ENCODE assay signal across 19 cellular contexts in the genomic region with DNA sequence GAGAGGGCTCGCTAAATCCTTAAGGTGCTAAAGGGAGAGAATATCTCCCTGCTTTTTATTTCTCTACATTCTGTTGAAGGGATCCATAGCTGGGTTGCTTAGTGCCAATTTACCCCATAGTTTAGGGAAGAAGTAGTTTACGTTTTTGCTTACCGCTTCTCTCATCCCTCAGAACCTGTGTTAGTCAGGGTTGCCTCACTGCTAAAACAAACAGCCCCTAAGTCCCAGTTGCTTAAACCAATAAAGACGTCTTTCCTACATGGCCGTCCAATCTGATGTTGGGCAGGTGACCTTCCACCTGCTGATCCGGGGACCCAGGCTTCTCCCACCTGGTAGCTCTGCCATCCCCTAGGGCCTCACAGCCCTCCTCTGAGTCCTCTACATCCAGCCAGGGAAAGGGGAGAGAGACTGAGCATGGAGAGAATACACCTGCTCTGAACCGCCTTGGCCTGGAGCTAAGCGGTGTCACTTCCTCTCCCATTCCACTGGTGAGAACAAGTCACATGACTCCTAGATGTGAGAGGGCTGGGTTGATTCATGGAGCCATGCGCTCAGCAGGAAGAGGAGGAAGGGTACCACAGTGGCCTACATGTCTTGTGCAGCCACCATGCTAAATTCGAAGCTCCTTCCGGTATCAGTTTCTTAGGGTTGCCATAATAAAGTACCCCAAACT. TPM values are rescaled to one million over a fixed set of nuclear protein-coding genes. Genes with fewer than 3 reads are reported as not detected.
DNase-seq lines count a peak whose midpoint lies in the region; ATAC-seq and TF ChIP-seq lines count a peak whose summit lies in the region.
"Had no signal": no experiment of that assay in that cellular context is flagged by ENCODE, and none has a peak within 500 bp of the region (broad histone marks: within the 10 kb centered on the region; RNA-seq: fewer than 3 reads in every experiment).

No MANE protein-coding gene starts in this region.

- H3K4me3 ChIP-seq in GM23338 (no peak overlapping the region), osteoblast (ENCODE audit: insufficient read depth, low read length) (no peak overlapping the region)
- H3K4me3 ChIP-seq: GM12878 had no signal

- POLR2A ChIA-PET in WTC11 (lab: Charles Lee), result interaction anchor here (0.8 to 1.0 kb wide), 2 partner anchors 12 to 122 kb away, joined by 3 read pairs; partner anchors contain the start of genes HTD2 and RPP14

- peaks cover 11% of the 10 kb centered on the region; the same call in 1 of the 2 replicates for H3K4me1 ChIP-seq in GM23338 (ENCODE audit: insufficient read depth)
- H3K4me1 ChIP-seq in osteoblast (ENCODE audit: insufficient read depth, low read length), result no peaks in the 10 kb centered on the region

- no peaks in the 10 kb centered on the region for H3F3A ChIP-seq in GM23338 (replicated peaks; ENCODE audit: low read depth)

- H3K9me2 ChIP-seq in GM23338 (ENCODE audit: insufficient read depth), result no peaks in the 10 kb centered on the region; the same call in 1 of the 2 replicates

- H3K4me2 ChIP-seq in GM23338 (no peak overlapping the region), osteoblast (ENCODE audit: insufficient read depth, low read length) (no peak overlapping the region)

- no peak overlapping the region for H3K4me3 Mint-ChIP-seq in GM23338
- no peak overlapping the region for H3K4me3 Mint-ChIP-seq in WTC11
- H3K4me3 Mint-ChIP-seq in activated CD4-positive, alpha-beta T cell treated with anti-CD3 and anti-CD28 coated beads, Interleukin-2, amount 10 ng/mL, durations not matched to agents 24 days and 14 days, result no peak overlapping the region
- H3K4me3 Mint-ChIP-seq: CD14-positive monocyte; CD8-positive, alpha-beta T cell; H9; IgD-negative memory B cell had no signal

- H3K27me3 Mint-ChIP-seq in GM23338 (ENCODE audit: insufficient read depth, low read depth, poor library complexity) (peaks cover 4% of the 10 kb centered on the region), WTC11 (ENCODE audit: low read depth) (peaks cover 8% of the 10 kb centered on the region; the same call in 1 of the 2 replicates)
- peaks cover 11% of the 10 kb centered on the region for H3K27me3 Mint-ChIP-seq in activated CD4-positive, alpha-beta T cell treated with anti-CD3 and anti-CD28 coated beads, Interleukin-2, amount 10 ng/mL, durations not matched to agents 24 days and 14 days
- H3K27me3 Mint-ChIP-seq: IgD-negative memory B cell had no signal

- H3K27ac Mint-ChIP-seq in GM23338 (no peak overlapping the region), WTC11 (no peak overlapping the region)
- no peak overlapping the region for H3K27ac Mint-ChIP-seq in activated CD4-positive, alpha-beta T cell treated with anti-CD3 and anti-CD28 coated beads, Interleukin-2, amount 10 ng/mL, durations not matched to agents 24 days and 14 days
- H3K27ac Mint-ChIP-seq: CD8-positive, alpha-beta T cell; H9; IgD-negative memory B cell had no signal

- no peaks in the 10 kb centered on the region for H3K27me3 ChIP-seq in GM23338 (ENCODE audit: insufficient read depth)
- H3K27me3 ChIP-seq in osteoblast (ENCODE audit: insufficient read depth, low read length), result peaks cover 3% of the 10 kb centered on the region

- TF ChIP-seq CTCF in GM23338 (conservative IDR thresholded peaks at IDR 0.05; ENCODE audit: low read depth in 2 of 2) (no peak), WTC11 (IDR thresholded peaks at IDR 0.05) (no peak), osteoblast (IDR thresholded peaks at IDR 0.05; ENCODE audit: extremely low read depth, low read depth, low read length) (no peak)

- H3K27ac ChIP-seq in GM23338 (ENCODE audit: low read depth) (no peak overlapping the region), osteoblast (ENCODE audit: low read depth, low read length) (no peak overlapping the region)

- H3K4me1 Mint-ChIP-seq in GM23338 (peaks cover 15% of the 10 kb centered on the region), WTC11 (peaks cover 12% of the 10 kb centered on the region)
- no peaks in the 10 kb centered on the region for H3K4me1 Mint-ChIP-seq in activated CD4-positive, alpha-beta T cell treated with anti-CD3 and anti-CD28 coated beads, Interleukin-2, amount 10 ng/mL, durations not matched to agents 24 days and 14 days

- no peaks in the 10 kb centered on the region for H3K36me3 Mint-ChIP-seq in GM23338 (ENCODE audit: low read depth)
- no peaks in the 10 kb centered on the region for H3K36me3 Mint-ChIP-seq in WTC11
- H3K36me3 Mint-ChIP-seq in activated CD4-positive, alpha-beta T cell treated with anti-CD3 and anti-CD28 coated beads, Interleukin-2, amount 10 ng/mL, durations not matched to agents 24 days and 14 days (ENCODE audit: low read depth), result no peaks in the 10 kb centered on the region
- H3K36me3 Mint-ChIP-seq: CD14-positive monocyte; CD8-positive, alpha-beta T cell; IgD-negative memory B cell had no signal

- CTCF ChIA-PET in WTC11 (lab: Charles Lee), result interaction anchor here (2.7 to 8.1 kb wide), 3 partner anchors 34 to 122 kb away, joined by 12 to 118 read pairs (median 16); partner anchors contain the start of genes HTD2 and RPP14

- peak; percentile 4 for DNase-seq in NCI-H146 (lab: John Stamatoyannopoulos, UW)
- no peak for DNase-seq in NCI-H146 treated with DMSO at 0.1 percent for 48 hours (lab: John Stamatoyannopoulos, UW; ENCODE audit: unreplicated experiment)
- DNase-seq in GM23338 (ENCODE audit: low spot score), result no peak
- DNase-seq in WTC11 (ENCODE audit: low spot score), result no peak
- DNase-seq in osteoblast (ENCODE audit: insufficient read length, low spot score, missing footprints), result peak; percentile 82
- no peak for DNase-seq in COR-L47 (lab: John Stamatoyannopoulos, UW)
- no peak for DNase-seq in activated CD4-positive, alpha-beta T cell treated with anti-CD3 and anti-CD28 coated beads, Interleukin-2, amount 10 ng/mL, durations not matched to agents 24 days and 14 days
- DNase-seq: Caco-2; CD8-positive, alpha-beta T cell; GOT3; H9 had no signal

- intact Hi-C loops in activated CD4-positive, alpha-beta T cell treated with anti-CD3 and anti-CD28 coated beads, Interleukin-2, amount 10 ng/mL, durations not matched to agents 24 days and 14 days (cut with micrococcal nuclease), result no loop called here

- no peaks in the 10 kb centered on the region for H3K79me2 ChIP-seq in GM23338 (replicated peaks; ENCODE audit: insufficient read depth)
- H3K79me2 ChIP-seq in osteoblast (ENCODE audit: insufficient read depth, low read length), result no peaks in the 10 kb centered on the region

- H4K20me1 ChIP-seq in GM23338 (replicated peaks; ENCODE audit: insufficient read depth), result no peaks in the 10 kb centered on the region
- no peaks in the 10 kb centered on the region for H4K20me1 ChIP-seq in osteoblast (ENCODE audit: insufficient read depth, low read length)

- no peaks in the 10 kb centered on the region for H3K9me3 ChIP-seq in osteoblast (ENCODE audit: low read depth, low read length)
- H3K9me3 ChIP-seq: Caco-2 had no signal

- no peaks in the 10 kb centered on the region for H3K36me3 ChIP-seq in GM23338 (ENCODE audit: insufficient read depth)
- no peaks in the 10 kb centered on the region for H3K36me3 ChIP-seq in osteoblast (ENCODE audit: insufficient read depth, low read length)

- ATAC-seq in GM23338 (no peak), WTC11 (no peak), HG02938 (IDR thresholded peaks at IDR 0.05; ENCODE audit: unreplicated experiment) (no peak)
- ATAC-seq: CD8-positive, alpha-beta T cell; GM12878 had no signal

- H3K9me3 Mint-ChIP-seq in GM23338 (no peaks in the 10 kb centered on the region; the same call in 2 of the 3 replicates), WTC11 (no peaks in the 10 kb centered on the region)
- no peaks in the 10 kb centered on the region for H3K9me3 Mint-ChIP-seq in activated CD4-positive, alpha-beta T cell treated with anti-CD3 and anti-CD28 coated beads, Interleukin-2, amount 10 ng/mL, durations not matched to agents 24 days and 14 days
- H3K9me3 Mint-ChIP-seq: CD8-positive, alpha-beta T cell; H9; IgD-negative memory B cell had no signal

- H2AFZ ChIP-seq in GM23338, result peak overlapping the region; percentile 23; the same call in 1 of the 2 replicates
- no peak overlapping the region for H2AFZ ChIP-seq in osteoblast (ENCODE audit: low read length)

TF ChIP-seq in GM23338, 12 proteins besides CTCF, POLR2A, EP300 and RAD21:
- TF ChIP-seq STAT1 (IDR thresholded peaks at IDR 0.05; ENCODE audit: unreplicated experiment) (no peak), CREB1 (CRISPR knock-in tag; IDR thresholded peaks at IDR 0.05; ENCODE audit: low read depth) (no peak), EZH2phosphoT487 (IDR thresholded peaks at IDR 0.05; ENCODE audit: unreplicated experiment) (no peak), POLR2AphosphoS5 (IDR thresholded peaks at IDR 0.05; ENCODE audit: low read depth) (no peak), EZH2 (IDR thresholded peaks at IDR 0.05; ENCODE audit: low read depth, unreplicated experiment) (no peak), ZNF331 (CRISPR knock-in tag; IDR thresholded peaks at IDR 0.05; ENCODE audit: low read depth) (no peak)

TF ChIP-seq in WTC11, 78 proteins besides CTCF, POLR2A, EP300 and RAD21:
- TF ChIP-seq, protein P1, sequence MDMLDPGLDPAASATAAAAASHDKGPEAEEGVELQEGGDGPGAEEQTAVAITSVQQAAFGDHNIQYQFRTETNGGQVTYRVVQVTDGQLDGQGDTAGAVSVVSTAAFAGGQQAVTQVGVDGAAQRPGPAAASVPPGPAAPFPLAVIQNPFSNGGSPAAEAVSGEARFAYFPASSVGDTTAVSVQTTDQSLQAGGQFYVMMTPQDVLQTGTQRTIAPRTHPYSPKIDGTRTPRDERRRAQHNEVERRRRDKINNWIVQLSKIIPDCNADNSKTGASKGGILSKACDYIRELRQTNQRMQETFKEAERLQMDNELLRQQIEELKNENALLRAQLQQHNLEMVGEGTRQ (CRISPR knock-in tag; IDR thresholded peaks at IDR 0.05), result peak; percentile 45; the same call in 1 of the 2 replicates
- no peak for TF ChIP-seq ZNF396 (CRISPR knock-in tag; IDR thresholded peaks at IDR 0.05; ENCODE audit: borderline replicate concordance)
- TF ChIP-seq NR1H2 (CRISPR knock-in tag; IDR thresholded peaks at IDR 0.05), result no peak
TF ChIP-seq in WTC11: peak in this region for 1.

RNA-seq across cellular contexts. Expression of gene DNASE1L3, which starts 26.3 kb away (rescaled TPM):
- not detected in 2 replicates for total RNA-seq in GM23338 (2014; rRNA removed; shearing (Covaris generic))
- polyA plus RNA-seq in GM23338 (2016; fragmentation: Nextera tagmentation; extraction: Ambion mirVana), result not detected in 2 replicates
- not detected in 3 replicates for total RNA-seq in WTC11 (2021)
- total RNA-seq in osteoblast, result not detected in 2 replicates
- not detected in 2 replicates for total RNA-seq in activated CD4-positive, alpha-beta T cell treated with anti-CD3 and anti-CD28 coated beads, Interleukin-2, amount 10 ng/mL, durations not matched to agents 24 days and 14 days
- total RNA-seq: CD8-positive, alpha-beta T cell; G401; H9; HT-29 had no signal
- polyA plus RNA-seq: AG04450, BJ, CD14-positive monocyte had no signal

RNA-seq across cellular contexts. Expression of gene ABHD6, which starts 53.1 kb away (rescaled TPM):
- total RNA-seq in GM23338 (2014; rRNA removed; shearing (Covaris generic)), result 5.5 and 6.5 TPM in 2 replicates
- polyA plus RNA-seq in GM23338 (2016; fragmentation: Nextera tagmentation; extraction: Ambion mirVana), result 3.7 TPM in 2 replicates
- total RNA-seq in WTC11 (2021) (5.4 to 6.5 TPM (median 6.3 TPM) in 3 replicates), osteoblast (5.1 and 5.9 TPM in 2 replicates)
- 9.8 and 10.8 TPM in 2 replicates for total RNA-seq in activated CD4-positive, alpha-beta T cell treated with anti-CD3 and anti-CD28 coated beads, Interleukin-2, amount 10 ng/mL, durations not matched to agents 24 days and 14 days

Comparison
In these comparisons a context has a peak if more than half of its experiments do, and no peak if none do; other contexts are left out.
1. DNase-seq: peak in NCI-H146 (single experiment) and osteoblast (single experiment); none in NCI-H146 treated with DMSO at 0.1 percent for 48 hours (single experiment), GM23338 (single experiment), WTC11 (single experiment), COR-L47 (single experiment) and activated CD4-positive, alpha-beta T cell treated with anti-CD3 and anti-CD28 coated beads, Interleukin-2, amount 10 ng/mL, durations not matched to agents 24 days and 14 days (single experiment).